ENCODE assay signal across 1 cellular context in the genomic region with DNA sequence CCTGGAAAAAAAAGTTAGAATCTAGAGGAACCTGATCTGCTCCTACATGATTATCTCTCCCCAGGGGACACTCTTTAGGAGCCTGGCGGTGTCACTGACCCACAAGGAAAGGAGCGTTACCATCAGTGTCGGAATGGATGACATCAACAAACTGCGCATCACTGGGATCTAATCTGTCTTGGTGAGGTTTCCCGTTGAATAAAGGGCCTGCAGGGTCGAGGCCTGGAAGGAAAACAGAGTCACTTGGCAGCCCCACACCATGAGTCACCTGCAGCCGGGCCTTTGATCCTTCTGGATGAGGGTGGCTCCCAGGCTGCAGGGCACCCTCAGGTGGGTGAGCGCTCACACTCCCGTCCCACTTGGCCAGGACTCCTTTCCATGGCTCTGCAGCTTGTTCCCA.
TF ChIP-seq lines count a peak whose summit lies in the region.

No MANE protein-coding gene starts in this region.

TF ChIP-seq in GM23338, 12 proteins besides CTCF, POLR2A, EP300 and RAD21 (continued from another document):
- no peak for TF ChIP-seq REST (IDR thresholded peaks at IDR 0.05; ENCODE audit: unreplicated experiment)
- no peak for TF ChIP-seq JUNB (IDR thresholded peaks at IDR 0.05; ENCODE audit: unreplicated experiment)
